ENCODE assay signal across 1 cellular context in genomic region chr18:74203811-74204210, GRCh38.
TF ChIP-seq lines count a peak whose summit lies in the region.

No MANE protein-coding gene starts in this region.

TF ChIP-seq in H1, 55 proteins besides CTCF, POLR2A, EP300 and RAD21:
- no peak for TF ChIP-seq SIRT6 (IDR thresholded peaks at IDR 0.05; ENCODE audit: low read length)
- TF ChIP-seq CTBP2 (IDR thresholded peaks at IDR 0.05; ENCODE audit: borderline replicate concordance, insufficient read depth, insufficient read length, low read length): no peak
- no peak for TF ChIP-seq TCF12 (IDR thresholded peaks at IDR 0.05; ENCODE audit: low read depth, low read length)
- no peak for TF ChIP-seq RFX5 (IDR thresholded peaks at IDR 0.05; ENCODE audit: borderline replicate concordance, low read depth, low read length)
- TF ChIP-seq SIN3A (conservative IDR thresholded peaks at IDR 0.05 in 1 of 2, IDR thresholded peaks at IDR 0.05 in 1 of 2; ENCODE audit: low read depth in 1 of 2, low read length in 2 of 2): no peak
- no peak for TF ChIP-seq KDM5A (IDR thresholded peaks at IDR 0.05; ENCODE audit: low read length)
- no peak for TF ChIP-seq MAFK (IDR thresholded peaks at IDR 0.05; ENCODE audit: low read depth, low read length)
- TF ChIP-seq SP4 (IDR thresholded peaks at IDR 0.05; ENCODE audit: low read length): no peak
- TF ChIP-seq TAF7 (optimal IDR thresholded peaks at IDR 0.05; ENCODE audit: borderline replicate concordance, low read depth, low read length): no peak
- no peak for TF ChIP-seq HDAC2 (IDR thresholded peaks at IDR 0.05; ENCODE audit: borderline replicate concordance in 1 of 2, low read depth in 2 of 2, low read length in 2 of 2)
- TF ChIP-seq FOSL1 (IDR thresholded peaks at IDR 0.05; ENCODE audit: insufficient read depth, low read depth, low read length): no peak
- no peak for TF ChIP-seq USF2 (IDR thresholded peaks at IDR 0.05; ENCODE audit: low read length)
